8 cellular contexts compared by ENCODE assay signal in genomic region chr5:55227738-55228430, GRCh38. TPM values are rescaled to one million over a fixed set of nuclear protein-coding genes. Genes with fewer than 3 reads are reported as not detected.
DNase-seq lines count a peak whose midpoint lies in the region; ATAC-seq and TF ChIP-seq lines count a peak whose summit lies in the region.

No MANE protein-coding gene starts in this region.

- no peak for TF ChIP-seq POLR2A in ovary (IDR thresholded peaks at IDR 0.05)

- H3K4me1 ChIP-seq in Karpas-422 (ENCODE audit: low read length), result peaks cover 43% of the 10 kb centered on the region
- H3K4me1 ChIP-seq in colonic mucosa, result peaks cover 27% of the 10 kb centered on the region
- peaks cover 26% of the 10 kb centered on the region for H3K4me1 ChIP-seq in neuron (ENCODE audit: insufficient read depth, low read length)
- H3K4me1 ChIP-seq in ovary (ENCODE audit: insufficient read depth), result peaks cover 18% of the 10 kb centered on the region

- H3K27me3 Mint-ChIP-seq in CD4-positive, alpha-beta T cell, result peaks cover 91% of the 10 kb centered on the region

- peak overlapping the region; percentile 93 for H3K4me2 ChIP-seq in Karpas-422 (ENCODE audit: low read depth, low read length, poor library complexity, severe bottlenecking)

- intact Hi-C loops in CD4-positive, alpha-beta T cell (cut with DNase I, micrococcal nuclease), result no loop called here
- intact Hi-C loops in colonic mucosa (cut with DNase I) (no loop called here), ovary (cut with DNase I) (no loop called here)

- H3K4me3 ChIP-seq in Karpas-422 (ENCODE audit: low read length) (peak overlapping the region; percentile 75; the same call in 1 of the 2 replicates), colonic mucosa (peak overlapping the region; percentile 44), neuron (ENCODE audit: low read length) (peak overlapping the region; percentile 44), ovary (no peak overlapping the region)

- H3K27ac ChIP-seq in CD4-positive, alpha-beta T cell (ENCODE audit: low read depth, low read length), result no peak overlapping the region
- H3K27ac ChIP-seq in Karpas-422 (ENCODE audit: low read length) (no peak overlapping the region), colonic mucosa (no peak overlapping the region), ovary (no peak overlapping the region)

- H3K36me3 ChIP-seq in Karpas-422 (ENCODE audit: insufficient read depth, low read length), result no peaks in the 10 kb centered on the region
- no peaks in the 10 kb centered on the region for H3K36me3 ChIP-seq in colonic mucosa
- H3K36me3 ChIP-seq in neuron (ENCODE audit: insufficient read depth, low read length), result no peaks in the 10 kb centered on the region
- no peaks in the 10 kb centered on the region for H3K36me3 ChIP-seq in ovary

- no peaks in the 10 kb centered on the region for H4K20me1 ChIP-seq in Karpas-422 (ENCODE audit: insufficient read depth, low read depth, low read length)

- H3K9me3 ChIP-seq in CD4-positive, alpha-beta T cell (ENCODE audit: control insufficient read depth, low read length), result no peaks in the 10 kb centered on the region
- H3K9me3 ChIP-seq in Karpas-422 (ENCODE audit: low read length), result no peaks in the 10 kb centered on the region
- no peaks in the 10 kb centered on the region for H3K9me3 ChIP-seq in colonic mucosa
- H3K9me3 ChIP-seq in neuron (ENCODE audit: low read length), result no peaks in the 10 kb centered on the region
- no peaks in the 10 kb centered on the region for H3K9me3 ChIP-seq in ovary

- no peaks in the 10 kb centered on the region for H3K9me3 Mint-ChIP-seq in CD4-positive, alpha-beta T cell

- DNase-seq in CD4-positive, alpha-beta T cell, result no peak
- DNase-seq in Karpas-422 (no peak), colonic mucosa (no peak), SIG-M5 (lab: John Stamatoyannopoulos, UW) (no peak), ovary (no peak), A172 (ENCODE audit: low spot score) (no peak), T1000 (lab: John Stamatoyannopoulos, UW) (no peak)

- H3K4me1 Mint-ChIP-seq in CD4-positive, alpha-beta T cell (ENCODE audit: low read depth), result peaks cover 54% of the 10 kb centered on the region

- POLR2A ChIA-PET in CD4-positive, alpha-beta T cell (lab: Charles Lee), result no interaction called here

- WGBS in ovary, 3 donors, result 7 to 10% (median 7%) methylated on average over 25 of the region's 25 CpGs

- CTCF ChIA-PET in CD4-positive, alpha-beta T cell (lab: Charles Lee), result no interaction called here

- H2AFZ ChIP-seq in Karpas-422 (ENCODE audit: low read length) (peak overlapping the region; percentile 99; the same call in 1 of the 2 replicates), neuron (ENCODE audit: low read depth, low read length) (peak overlapping the region; percentile 86)

- no peaks in the 10 kb centered on the region for H3K79me2 ChIP-seq in Karpas-422 (ENCODE audit: low read length)

- no peak for TF ChIP-seq CTCF in CD4-positive, alpha-beta T cell (IDR thresholded peaks at IDR 0.05)
- TF ChIP-seq CTCF in colonic mucosa (IDR thresholded peaks at IDR 0.05), result no peak
- TF ChIP-seq CTCF in ovary (IDR thresholded peaks at IDR 0.05), result no peak

- peak overlapping the region; percentile 70 for H3K4me3 Mint-ChIP-seq in CD4-positive, alpha-beta T cell

- H3K9me2 ChIP-seq in Karpas-422 (replicated peaks; ENCODE audit: insufficient read depth, low read length), result no peaks in the 10 kb centered on the region

- H3K27me3 ChIP-seq in CD4-positive, alpha-beta T cell (ENCODE audit: control insufficient read depth, insufficient read depth, low read length), result peaks cover 99% of the 10 kb centered on the region
- no peaks in the 10 kb centered on the region for H3K27me3 ChIP-seq in Karpas-422 (ENCODE audit: low read length)
- peaks cover 96% of the 10 kb centered on the region for H3K27me3 ChIP-seq in colonic mucosa
- H3K27me3 ChIP-seq in neuron (ENCODE audit: insufficient read depth, low read length), result peaks cover 96% of the 10 kb centered on the region
- H3K27me3 ChIP-seq in ovary, result no peaks in the 10 kb centered on the region

- H3K27ac Mint-ChIP-seq in CD4-positive, alpha-beta T cell, result no peak overlapping the region

- no peak for ATAC-seq in CD4-positive, alpha-beta T cell (ENCODE audit: poor library complexity)

- no peak for TF ChIP-seq EP300 in ovary (IDR thresholded peaks at IDR 0.05)

- H3K36me3 Mint-ChIP-seq in CD4-positive, alpha-beta T cell (ENCODE audit: low read depth), result no peaks in the 10 kb centered on the region

- H3K9ac ChIP-seq in Karpas-422 (ENCODE audit: low read length) (peak overlapping the region; percentile 71), colonic mucosa (ENCODE audit: low read depth in 2 of 2, low read length in 2 of 2) (peak overlapping the region in 1 of 2 donors; percentile 49)

RNA-seq across cellular contexts. Expression of gene MCIDAS, which starts 0.8 kb away (rescaled TPM):
- total RNA-seq in CD4-positive, alpha-beta T cell, result not detected
- 0.14 and 0.37 TPM in 2 replicates for total RNA-seq in Karpas-422 (2014; rRNA removed; shearing (Covaris generic); ENCODE audit: low replicate concordance)
- under 1 TPM; 0.13 to 0.22 TPM for total RNA-seq in colonic mucosa
- total RNA-seq in ovary, result 1 to 10 TPM in 1 of 7 donors, under 1 TPM in 1, not detected in 5; 0.10 to 1.5 TPM
- polyA plus RNA-seq in ovary, result not detected
- total RNA-seq in A172 (2014; rRNA removed; shearing (Covaris generic)), result 0.48 and 1.3 TPM in 2 replicates

RNA-seq across cellular contexts. Expression of gene CCNO, which starts 5.5 kb away (rescaled TPM):
- not detected for total RNA-seq in CD4-positive, alpha-beta T cell
- total RNA-seq in Karpas-422 (2014; rRNA removed; shearing (Covaris generic); ENCODE audit: low replicate concordance), result 2.2 and 5.0 TPM in 2 replicates
- total RNA-seq in colonic mucosa (1 to 10 TPM; 2.5 to 2.6 TPM), ovary (10 to 100 TPM in 1 of 7 donors, 1 to 10 TPM in 4, under 1 TPM in 2; 0.36 to 11.8 (median 1.7) TPM)
- 1 to 10 TPM in 1 of 2 donors, under 1 TPM in 1; 0.13 to 1.1 TPM for polyA plus RNA-seq in ovary
- total RNA-seq in A172 (2014; rRNA removed; shearing (Covaris generic)), result 4.1 and 4.9 TPM in 2 replicates

RNA-seq across cellular contexts. Expression of gene CDC20B, which starts 54.9 kb away (rescaled TPM):
- not detected for total RNA-seq in CD4-positive, alpha-beta T cell
- not detected in 2 replicates for total RNA-seq in Karpas-422 (2014; rRNA removed; shearing (Covaris generic); ENCODE audit: low replicate concordance)
- total RNA-seq in colonic mucosa (not detected), ovary (10 to 100 TPM in 1 of 7 donors, under 1 TPM in 4, not detected in 2; 0.12 to 10.7 (median 0.24) TPM)
- not detected for polyA plus RNA-seq in ovary
- 0.07 TPM in 1 of 2 replicates, not detected in the other for total RNA-seq in A172 (2014; rRNA removed; shearing (Covaris generic))
